Comparison of ENCODE assay signal across 1 cellular context in the genomic region with DNA sequence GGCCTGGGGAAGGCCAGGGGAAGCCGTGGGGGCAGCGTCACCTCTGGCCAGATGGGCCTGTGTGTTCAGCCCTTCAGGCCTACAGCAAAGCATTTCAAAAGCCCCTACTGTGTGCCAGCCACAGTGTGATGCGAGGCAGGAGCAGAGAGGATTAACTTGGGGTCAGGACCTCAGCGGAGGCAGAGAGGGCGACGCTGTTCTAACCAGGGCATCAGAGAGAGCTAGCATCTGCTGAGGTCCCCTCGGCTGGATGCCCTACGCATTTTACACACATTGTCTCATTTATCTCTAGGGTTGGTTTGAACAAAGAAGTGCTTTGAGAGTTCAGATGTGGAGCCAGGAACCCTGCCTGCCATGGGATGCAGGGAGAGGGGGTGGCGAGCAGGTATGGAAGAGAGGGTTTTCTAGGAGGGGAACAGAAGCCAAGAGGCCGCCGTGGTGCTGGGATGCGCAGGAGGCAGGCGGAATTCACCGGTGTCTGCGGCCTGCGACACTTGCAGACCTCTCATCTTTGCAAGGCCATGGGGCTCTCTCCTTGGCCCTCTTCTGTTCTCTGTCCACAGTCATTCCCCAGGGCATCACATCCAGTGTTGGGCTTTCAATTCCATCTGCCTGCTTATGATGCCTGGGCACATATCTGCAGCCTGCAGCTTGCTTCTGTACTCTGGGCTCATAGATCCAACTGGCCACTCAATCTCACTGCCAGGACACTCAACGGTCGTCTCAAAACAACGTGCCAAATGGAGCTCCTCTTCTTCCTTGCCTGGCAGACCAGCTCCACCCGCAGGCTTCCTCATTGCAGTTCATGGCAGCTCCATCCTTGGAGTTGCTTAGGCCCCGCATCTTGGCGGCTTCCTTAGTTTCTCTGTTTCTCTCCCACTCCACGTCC.
TF ChIP-seq lines count a peak whose summit lies in the region.

No MANE protein-coding gene starts in this region.

TF ChIP-seq in HepG2, 621 proteins besides CTCF, POLR2A, EP300 and RAD21 (continued from another document):
- TF ChIP-seq, protein P1, sequence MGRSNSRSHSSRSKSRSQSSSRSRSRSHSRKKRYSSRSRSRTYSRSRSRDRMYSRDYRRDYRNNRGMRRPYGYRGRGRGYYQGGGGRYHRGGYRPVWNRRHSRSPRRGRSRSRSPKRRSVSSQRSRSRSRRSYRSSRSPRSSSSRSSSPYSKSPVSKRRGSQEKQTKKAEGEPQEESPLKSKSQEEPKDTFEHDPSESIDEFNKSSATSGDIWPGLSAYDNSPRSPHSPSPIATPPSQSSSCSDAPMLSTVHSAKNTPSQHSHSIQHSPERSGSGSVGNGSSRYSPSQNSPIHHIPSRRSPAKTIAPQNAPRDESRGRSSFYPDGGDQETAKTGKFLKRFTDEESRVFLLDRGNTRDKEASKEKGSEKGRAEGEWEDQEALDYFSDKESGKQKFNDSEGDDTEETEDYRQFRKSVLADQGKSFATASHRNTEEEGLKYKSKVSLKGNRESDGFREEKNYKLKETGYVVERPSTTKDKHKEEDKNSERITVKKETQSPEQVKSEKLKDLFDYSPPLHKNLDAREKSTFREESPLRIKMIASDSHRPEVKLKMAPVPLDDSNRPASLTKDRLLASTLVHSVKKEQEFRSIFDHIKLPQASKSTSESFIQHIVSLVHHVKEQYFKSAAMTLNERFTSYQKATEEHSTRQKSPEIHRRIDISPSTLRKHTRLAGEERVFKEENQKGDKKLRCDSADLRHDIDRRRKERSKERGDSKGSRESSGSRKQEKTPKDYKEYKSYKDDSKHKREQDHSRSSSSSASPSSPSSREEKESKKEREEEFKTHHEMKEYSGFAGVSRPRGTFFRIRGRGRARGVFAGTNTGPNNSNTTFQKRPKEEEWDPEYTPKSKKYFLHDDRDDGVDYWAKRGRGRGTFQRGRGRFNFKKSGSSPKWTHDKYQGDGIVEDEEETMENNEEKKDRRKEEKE (IDR thresholded peaks at IDR 0.05): no peak
- TF ChIP-seq ZNF644 (CRISPR knock-in tag; IDR thresholded peaks at IDR 0.05; ENCODE audit: low read depth) (no peak), ZNF543 (CRISPR knock-in tag; IDR thresholded peaks at IDR 0.05) (no peak), TAF15 (IDR thresholded peaks at IDR 0.05; ENCODE audit: low read depth, low read length, poor library complexity, severe bottlenecking) (no peak), MLLT10 (CRISPR knock-in tag; IDR thresholded peaks at IDR 0.05) (no peak), ZNF337 (CRISPR knock-in tag; IDR thresholded peaks at IDR 0.05; ENCODE audit: borderline replicate concordance, low read depth) (no peak), TMF1 (CRISPR knock-in tag; IDR thresholded peaks at IDR 0.05; ENCODE audit: low read depth) (no peak), ZFYVE20 (CRISPR knock-in tag; IDR thresholded peaks at IDR 0.05; ENCODE audit: borderline replicate concordance, low read depth) (no peak), HOXA5 (CRISPR knock-in tag; IDR thresholded peaks at IDR 0.05) (no peak), ZNF557 (CRISPR knock-in tag; IDR thresholded peaks at IDR 0.05) (no peak), MXI1 (IDR thresholded peaks at IDR 0.05; ENCODE audit: borderline replicate concordance, low read depth, low read length) (0 out of 3 replicates have a peak, but pooled peaks have one; percentile 22), ZNF878 (CRISPR knock-in tag; IDR thresholded peaks at IDR 0.05) (no peak), JUN (CRISPR knock-in tag; IDR thresholded peaks at IDR 0.05) (no peak), ZNF891 (CRISPR knock-in tag; IDR thresholded peaks at IDR 0.05) (no peak), SETDB1 (CRISPR knock-in tag; IDR thresholded peaks at IDR 0.05; ENCODE audit: borderline replicate concordance) (no peak), ZNF550 (CRISPR knock-in tag; IDR thresholded peaks at IDR 0.05; ENCODE audit: borderline replicate concordance) (no peak), ZNF136 (CRISPR knock-in tag; IDR thresholded peaks at IDR 0.05; ENCODE audit: low read depth) (no peak), PCBP2 (optimal IDR thresholded peaks at IDR 0.05; ENCODE audit: low read depth, low read length, poor library complexity, severe bottlenecking) (no peak), FOSL1 (CRISPR knock-in tag; IDR thresholded peaks at IDR 0.05; ENCODE audit: borderline replicate concordance) (no peak), HES4 (CRISPR knock-in tag; IDR thresholded peaks at IDR 0.05; ENCODE audit: borderline replicate concordance) (no peak), ZNF773 (CRISPR knock-in tag; IDR thresholded peaks at IDR 0.05; ENCODE audit: borderline replicate concordance) (no peak), SYNCRIP (IDR thresholded peaks at IDR 0.05; ENCODE audit: insufficient read depth, low read depth, low read length) (no peak)
- TF ChIP-seq, protein P2, sequence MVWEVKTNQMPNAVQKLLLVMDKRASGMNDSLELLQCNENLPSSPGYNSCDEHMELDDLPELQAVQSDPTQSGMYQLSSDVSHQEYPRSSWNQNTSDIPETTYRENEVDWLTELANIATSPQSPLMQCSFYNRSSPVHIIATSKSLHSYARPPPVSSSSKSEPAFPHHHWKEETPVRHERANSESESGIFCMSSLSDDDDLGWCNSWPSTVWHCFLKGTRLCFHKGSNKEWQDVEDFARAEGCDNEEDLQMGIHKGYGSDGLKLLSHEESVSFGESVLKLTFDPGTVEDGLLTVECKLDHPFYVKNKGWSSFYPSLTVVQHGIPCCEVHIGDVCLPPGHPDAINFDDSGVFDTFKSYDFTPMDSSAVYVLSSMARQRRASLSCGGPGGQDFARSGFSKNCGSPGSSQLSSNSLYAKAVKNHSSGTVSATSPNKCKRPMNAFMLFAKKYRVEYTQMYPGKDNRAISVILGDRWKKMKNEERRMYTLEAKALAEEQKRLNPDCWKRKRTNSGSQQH (CRISPR knock-in tag; IDR thresholded peaks at IDR 0.05; ENCODE audit: low read depth): no peak
- TF ChIP-seq, protein P3, sequence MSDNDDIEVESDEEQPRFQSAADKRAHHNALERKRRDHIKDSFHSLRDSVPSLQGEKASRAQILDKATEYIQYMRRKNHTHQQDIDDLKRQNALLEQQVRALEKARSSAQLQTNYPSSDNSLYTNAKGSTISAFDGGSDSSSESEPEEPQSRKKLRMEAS (IDR thresholded peaks at IDR 0.05): no peak
